1 cellular context compared by ENCODE assay signal in the genomic region with DNA sequence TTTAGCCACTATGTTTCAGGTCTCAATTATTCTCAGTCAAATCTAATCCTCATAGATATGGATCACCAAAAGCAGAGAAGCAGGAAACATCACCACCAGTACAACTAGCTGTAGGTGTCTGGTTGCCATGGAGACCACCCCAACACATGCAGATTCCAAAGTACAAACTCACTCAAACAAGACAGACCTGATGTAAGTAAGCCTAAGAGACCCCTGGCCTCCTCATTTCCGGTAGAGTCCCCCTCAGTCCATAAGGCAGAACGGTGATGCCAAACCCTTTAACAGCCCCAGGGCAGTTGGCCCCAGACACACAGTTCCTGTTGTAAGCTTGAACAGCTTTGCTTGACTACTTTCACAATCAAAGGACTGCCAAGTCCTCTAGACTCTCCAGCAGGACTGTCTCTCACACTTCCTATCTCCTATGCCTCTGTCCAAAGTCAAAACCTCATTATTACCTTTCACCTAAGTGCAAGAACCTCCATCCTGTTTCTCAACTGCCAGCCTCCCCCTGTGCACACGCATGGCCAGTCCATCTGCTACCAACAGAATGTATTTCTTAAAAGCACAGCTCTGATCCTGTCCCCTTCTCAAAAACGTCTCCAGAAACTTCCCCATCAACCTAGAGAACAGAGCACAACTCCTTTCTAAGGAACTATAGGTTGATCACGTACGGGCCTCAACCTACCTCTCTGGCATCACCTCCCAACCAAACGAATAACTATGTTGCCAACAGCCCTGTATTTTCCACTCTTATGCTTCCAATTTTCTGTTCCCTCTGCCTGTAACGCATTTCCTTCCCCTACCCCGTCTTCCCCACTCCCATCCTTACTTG.
TF ChIP-seq lines count a peak whose summit lies in the region.

No MANE protein-coding gene starts in this region.

TF ChIP-seq in HepG2, 621 proteins besides CTCF, POLR2A, EP300 and RAD21 (continued from another document and continues in another):
- TF ChIP-seq PRDM10 (CRISPR knock-in tag; IDR thresholded peaks at IDR 0.05; ENCODE audit: low read depth): no peak
- peak; percentile 71 for TF ChIP-seq THAP11 (CRISPR knock-in tag; IDR thresholded peaks at IDR 0.05)
- peak; percentile 23; the same call in 1 of the 2 replicates for TF ChIP-seq GATAD1 (CRISPR knock-in tag; IDR thresholded peaks at IDR 0.05)
- no peak for TF ChIP-seq ATF7 (IDR thresholded peaks at IDR 0.05)
- no peak for TF ChIP-seq ATF7 (CRISPR knock-in tag; IDR thresholded peaks at IDR 0.05)
- TF ChIP-seq, protein P1, sequence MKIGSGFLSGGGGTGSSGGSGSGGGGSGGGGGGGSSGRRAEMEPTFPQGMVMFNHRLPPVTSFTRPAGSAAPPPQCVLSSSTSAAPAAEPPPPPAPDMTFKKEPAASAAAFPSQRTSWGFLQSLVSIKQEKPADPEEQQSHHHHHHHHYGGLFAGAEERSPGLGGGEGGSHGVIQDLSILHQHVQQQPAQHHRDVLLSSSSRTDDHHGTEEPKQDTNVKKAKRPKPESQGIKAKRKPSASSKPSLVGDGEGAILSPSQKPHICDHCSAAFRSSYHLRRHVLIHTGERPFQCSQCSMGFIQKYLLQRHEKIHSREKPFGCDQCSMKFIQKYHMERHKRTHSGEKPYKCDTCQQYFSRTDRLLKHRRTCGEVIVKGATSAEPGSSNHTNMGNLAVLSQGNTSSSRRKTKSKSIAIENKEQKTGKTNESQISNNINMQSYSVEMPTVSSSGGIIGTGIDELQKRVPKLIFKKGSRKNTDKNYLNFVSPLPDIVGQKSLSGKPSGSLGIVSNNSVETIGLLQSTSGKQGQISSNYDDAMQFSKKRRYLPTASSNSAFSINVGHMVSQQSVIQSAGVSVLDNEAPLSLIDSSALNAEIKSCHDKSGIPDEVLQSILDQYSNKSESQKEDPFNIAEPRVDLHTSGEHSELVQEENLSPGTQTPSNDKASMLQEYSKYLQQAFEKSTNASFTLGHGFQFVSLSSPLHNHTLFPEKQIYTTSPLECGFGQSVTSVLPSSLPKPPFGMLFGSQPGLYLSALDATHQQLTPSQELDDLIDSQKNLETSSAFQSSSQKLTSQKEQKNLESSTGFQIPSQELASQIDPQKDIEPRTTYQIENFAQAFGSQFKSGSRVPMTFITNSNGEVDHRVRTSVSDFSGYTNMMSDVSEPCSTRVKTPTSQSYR (CRISPR knock-in tag; IDR thresholded peaks at IDR 0.05; ENCODE audit: borderline replicate concordance): no peak
- TF ChIP-seq ZNF691 (CRISPR knock-in tag; IDR thresholded peaks at IDR 0.05; ENCODE audit: borderline replicate concordance, low read depth): no peak
- TF ChIP-seq KAT8 (CRISPR knock-in tag; IDR thresholded peaks at IDR 0.05): 0 out of 2 replicates have a peak, but pooled peaks have one; percentile 56
- no peak for TF ChIP-seq NKX3-1 (CRISPR knock-in tag; IDR thresholded peaks at IDR 0.05)
- peak; percentile 71; the same call in 1 of the 2 replicates for TF ChIP-seq ZNF501 (CRISPR knock-in tag; IDR thresholded peaks at IDR 0.05)
- no peak for TF ChIP-seq MEF2D (CRISPR knock-in tag; IDR thresholded peaks at IDR 0.05)
- TF ChIP-seq RFXANK (CRISPR knock-in tag; IDR thresholded peaks at IDR 0.05): no peak
- no peak for TF ChIP-seq ZBTB25 (CRISPR knock-in tag; IDR thresholded peaks at IDR 0.05)
- TF ChIP-seq ZBTB21 (CRISPR knock-in tag; IDR thresholded peaks at IDR 0.05): no peak
- no peak for TF ChIP-seq KLF15 (CRISPR knock-in tag; IDR thresholded peaks at IDR 0.05; ENCODE audit: borderline replicate concordance)
- TF ChIP-seq ZBTB38 (CRISPR knock-in tag; IDR thresholded peaks at IDR 0.05): no peak
- TF ChIP-seq SMARCC2 (IDR thresholded peaks at IDR 0.05): no peak
- TF ChIP-seq RNF2 (conservative IDR thresholded peaks at IDR 0.05; ENCODE audit: low read depth): no peak
- TF ChIP-seq CBX1 (IDR thresholded peaks at IDR 0.05; ENCODE audit: low read depth): peak; percentile 38
- TF ChIP-seq, protein P2, sequence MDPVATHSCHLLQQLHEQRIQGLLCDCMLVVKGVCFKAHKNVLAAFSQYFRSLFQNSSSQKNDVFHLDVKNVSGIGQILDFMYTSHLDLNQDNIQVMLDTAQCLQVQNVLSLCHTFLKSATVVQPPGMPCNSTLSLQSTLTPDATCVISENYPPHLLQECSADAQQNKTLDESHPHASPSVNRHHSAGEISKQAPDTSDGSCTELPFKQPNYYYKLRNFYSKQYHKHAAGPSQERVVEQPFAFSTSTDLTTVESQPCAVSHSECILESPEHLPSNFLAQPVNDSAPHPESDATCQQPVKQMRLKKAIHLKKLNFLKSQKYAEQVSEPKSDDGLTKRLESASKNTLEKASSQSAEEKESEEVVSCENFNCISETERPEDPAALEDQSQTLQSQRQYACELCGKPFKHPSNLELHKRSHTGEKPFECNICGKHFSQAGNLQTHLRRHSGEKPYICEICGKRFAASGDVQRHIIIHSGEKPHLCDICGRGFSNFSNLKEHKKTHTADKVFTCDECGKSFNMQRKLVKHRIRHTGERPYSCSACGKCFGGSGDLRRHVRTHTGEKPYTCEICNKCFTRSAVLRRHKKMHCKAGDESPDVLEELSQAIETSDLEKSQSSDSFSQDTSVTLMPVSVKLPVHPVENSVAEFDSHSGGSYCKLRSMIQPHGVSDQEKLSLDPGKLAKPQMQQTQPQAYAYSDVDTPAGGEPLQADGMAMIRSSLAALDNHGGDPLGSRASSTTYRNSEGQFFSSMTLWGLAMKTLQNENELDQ (CRISPR knock-in tag; IDR thresholded peaks at IDR 0.05; ENCODE audit: borderline replicate concordance): no peak
- peak; percentile 67 for TF ChIP-seq CEBPG (CRISPR knock-in tag; IDR thresholded peaks at IDR 0.05)
- no peak for TF ChIP-seq ZNF180 (CRISPR knock-in tag; IDR thresholded peaks at IDR 0.05; ENCODE audit: borderline replicate concordance, low read depth)
- TF ChIP-seq SNAI1 (CRISPR knock-in tag; IDR thresholded peaks at IDR 0.05; ENCODE audit: borderline replicate concordance): no peak
- TF ChIP-seq ZNF101 (CRISPR knock-in tag; IDR thresholded peaks at IDR 0.05; ENCODE audit: borderline replicate concordance, low read depth): 0 out of 2 replicates have a peak, but pooled peaks have one; percentile 14
- TF ChIP-seq, protein P3, sequence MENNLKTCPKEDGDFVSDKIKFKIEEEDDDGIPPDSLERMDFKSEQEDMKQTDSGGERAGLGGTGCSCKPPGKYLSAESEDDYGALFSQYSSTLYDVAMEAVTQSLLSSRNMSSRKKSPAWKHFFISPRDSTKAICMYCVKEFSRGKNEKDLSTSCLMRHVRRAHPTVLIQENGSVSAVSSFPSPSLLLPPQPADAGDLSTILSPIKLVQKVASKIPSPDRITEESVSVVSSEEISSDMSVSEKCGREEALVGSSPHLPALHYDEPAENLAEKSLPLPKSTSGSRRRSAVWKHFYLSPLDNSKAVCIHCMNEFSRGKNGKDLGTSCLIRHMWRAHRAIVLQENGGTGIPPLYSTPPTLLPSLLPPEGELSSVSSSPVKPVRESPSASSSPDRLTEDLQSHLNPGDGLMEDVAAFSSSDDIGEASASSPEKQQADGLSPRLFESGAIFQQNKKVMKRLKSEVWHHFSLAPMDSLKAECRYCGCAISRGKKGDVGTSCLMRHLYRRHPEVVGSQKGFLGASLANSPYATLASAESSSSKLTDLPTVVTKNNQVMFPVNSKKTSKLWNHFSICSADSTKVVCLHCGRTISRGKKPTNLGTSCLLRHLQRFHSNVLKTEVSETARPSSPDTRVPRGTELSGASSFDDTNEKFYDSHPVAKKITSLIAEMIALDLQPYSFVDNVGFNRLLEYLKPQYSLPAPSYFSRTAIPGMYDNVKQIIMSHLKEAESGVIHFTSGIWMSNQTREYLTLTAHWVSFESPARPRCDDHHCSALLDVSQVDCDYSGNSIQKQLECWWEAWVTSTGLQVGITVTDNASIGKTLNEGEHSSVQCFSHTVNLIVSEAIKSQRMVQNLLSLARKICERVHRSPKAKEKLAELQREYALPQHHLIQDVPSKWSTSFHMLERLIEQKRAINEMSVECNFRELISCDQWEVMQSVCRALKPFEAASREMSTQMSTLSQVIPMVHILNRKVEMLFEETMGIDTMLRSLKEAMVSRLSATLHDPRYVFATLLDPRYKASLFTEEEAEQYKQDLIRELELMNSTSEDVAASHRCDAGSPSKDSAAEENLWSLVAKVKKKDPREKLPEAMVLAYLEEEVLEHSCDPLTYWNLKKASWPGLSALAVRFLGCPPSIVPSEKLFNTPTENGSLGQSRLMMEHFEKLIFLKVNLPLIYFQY (CRISPR knock-in tag; IDR thresholded peaks at IDR 0.05; ENCODE audit: borderline replicate concordance): no peak
- TF ChIP-seq HNRNPLL (IDR thresholded peaks at IDR 0.05; ENCODE audit: low read depth, low read length, poor library complexity, severe bottlenecking): no peak
- TF ChIP-seq TEAD2 (CRISPR knock-in tag; IDR thresholded peaks at IDR 0.05): no peak
- TF ChIP-seq, protein P4, sequence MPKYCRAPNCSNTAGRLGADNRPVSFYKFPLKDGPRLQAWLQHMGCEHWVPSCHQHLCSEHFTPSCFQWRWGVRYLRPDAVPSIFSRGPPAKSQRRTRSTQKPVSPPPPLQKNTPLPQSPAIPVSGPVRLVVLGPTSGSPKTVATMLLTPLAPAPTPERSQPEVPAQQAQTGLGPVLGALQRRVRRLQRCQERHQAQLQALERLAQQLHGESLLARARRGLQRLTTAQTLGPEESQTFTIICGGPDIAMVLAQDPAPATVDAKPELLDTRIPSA (CRISPR knock-in tag; IDR thresholded peaks at IDR 0.05; ENCODE audit: borderline replicate concordance): no peak
- no peak for TF ChIP-seq ZNF317 (CRISPR knock-in tag; IDR thresholded peaks at IDR 0.05)
- TF ChIP-seq MYNN (CRISPR knock-in tag; IDR thresholded peaks at IDR 0.05; ENCODE audit: low read depth): no peak
- TF ChIP-seq MZF1 (CRISPR knock-in tag; IDR thresholded peaks at IDR 0.05; ENCODE audit: borderline replicate concordance): no peak
- TF ChIP-seq NFE2L1 (CRISPR knock-in tag; IDR thresholded peaks at IDR 0.05; ENCODE audit: borderline replicate concordance): no peak
- TF ChIP-seq SIX4 (CRISPR knock-in tag; IDR thresholded peaks at IDR 0.05): no peak
- TF ChIP-seq CREM (IDR thresholded peaks at IDR 0.05): peak; percentile 50; the same call in 1 of the 2 replicates
- TF ChIP-seq CREM (CRISPR knock-in tag; IDR thresholded peaks at IDR 0.05): no peak
- no peak for TF ChIP-seq NONO (IDR thresholded peaks at IDR 0.05)
- TF ChIP-seq NONO (CRISPR knock-in tag; conservative IDR thresholded peaks at IDR 0.05): no peak
- TF ChIP-seq PHF8 (CRISPR knock-in tag; IDR thresholded peaks at IDR 0.05): no peak
- TF ChIP-seq, protein P5, sequence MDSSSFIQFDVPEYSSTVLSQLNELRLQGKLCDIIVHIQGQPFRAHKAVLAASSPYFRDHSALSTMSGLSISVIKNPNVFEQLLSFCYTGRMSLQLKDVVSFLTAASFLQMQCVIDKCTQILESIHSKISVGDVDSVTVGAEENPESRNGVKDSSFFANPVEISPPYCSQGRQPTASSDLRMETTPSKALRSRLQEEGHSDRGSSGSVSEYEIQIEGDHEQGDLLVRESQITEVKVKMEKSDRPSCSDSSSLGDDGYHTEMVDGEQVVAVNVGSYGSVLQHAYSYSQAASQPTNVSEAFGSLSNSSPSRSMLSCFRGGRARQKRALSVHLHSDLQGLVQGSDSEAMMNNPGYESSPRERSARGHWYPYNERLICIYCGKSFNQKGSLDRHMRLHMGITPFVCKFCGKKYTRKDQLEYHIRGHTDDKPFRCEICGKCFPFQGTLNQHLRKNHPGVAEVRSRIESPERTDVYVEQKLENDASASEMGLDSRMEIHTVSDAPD (CRISPR knock-in tag; IDR thresholded peaks at IDR 0.05): no peak; the same call in 1 of the 2 replicates
- TF ChIP-seq ZNF7 (CRISPR knock-in tag; IDR thresholded peaks at IDR 0.05): no peak
- TF ChIP-seq ZNF468 (CRISPR knock-in tag; IDR thresholded peaks at IDR 0.05): no peak
- TF ChIP-seq NCOA5 (CRISPR knock-in tag; IDR thresholded peaks at IDR 0.05): no peak
- TF ChIP-seq ELF4 (CRISPR knock-in tag; IDR thresholded peaks at IDR 0.05; ENCODE audit: borderline replicate concordance): no peak
- TF ChIP-seq ZBTB20 (CRISPR knock-in tag; IDR thresholded peaks at IDR 0.05; ENCODE audit: borderline replicate concordance, low read depth): no peak
- TF ChIP-seq SETDB1 (CRISPR knock-in tag; IDR thresholded peaks at IDR 0.05; ENCODE audit: borderline replicate concordance): no peak
- no peak for TF ChIP-seq ZFP37 (CRISPR knock-in tag; IDR thresholded peaks at IDR 0.05; ENCODE audit: borderline replicate concordance)
